10 cellular contexts compared by ENCODE assay signal in genomic region chr4:186570193-186570996, GRCh38. TPM values are rescaled to one million over a fixed set of nuclear protein-coding genes. Genes with fewer than 3 reads are reported as not detected.
A peak's percentile ranks its signal among the peaks of the same experiment; 100 is the strongest.
DNase-seq lines count a peak whose midpoint lies in the region; ATAC-seq and TF ChIP-seq lines count a peak whose summit lies in the region.
"Had no signal": no experiment of that assay in that cellular context is flagged by ENCODE, and none has a peak within 500 bp of the region (broad histone marks: within the 10 kb centered on the region; RNA-seq: fewer than 3 reads in every experiment).

No MANE protein-coding gene starts in this region.

- POLR2A ChIA-PET in GM10248 (lab: Yijun Ruan, JAX), result no interaction called here

- H3K4me3 Mint-ChIP-seq in nephron progenitor cell, result no peak overlapping the region

- TF ChIP-seq CTCF in esophagus muscularis mucosa (IDR thresholded peaks at IDR 0.05) (no peak), nephron progenitor cell (IDR thresholded peaks at IDR 0.05) (no peak), GM10248 (IDR thresholded peaks at IDR 0.05; ENCODE audit: control extremely low read depth, extremely low read depth, low read depth, missing control alignments) (no peak)

- WGBS in esophagus muscularis mucosa, result 32% methylated on average over 18 of the region's 23 CpGs

- no peaks in the 10 kb centered on the region for H3K36me3 Mint-ChIP-seq in nephron progenitor cell (ENCODE audit: low read depth)

- H3K27ac Mint-ChIP-seq in nephron progenitor cell, result peak overlapping the region; percentile 76

- no peak for TF ChIP-seq POLR2A in esophagus muscularis mucosa (IDR thresholded peaks at IDR 0.05; ENCODE audit: low read depth)

- peaks cover 22% of the 10 kb centered on the region for H3K4me1 Mint-ChIP-seq in nephron progenitor cell

- H3K36me3 ChIP-seq in esophagus muscularis mucosa, result no peaks in the 10 kb centered on the region
- H3K36me3 ChIP-seq: BLaER1 treated with 17β-estradiol and CSF1 and Interleukin-3, amounts not matched to agents 10 nM and 100 nM; SJCRH30 had no signal

- H3K9me3 ChIP-seq in esophagus muscularis mucosa, result no peaks in the 10 kb centered on the region
- H3K9me3 ChIP-seq: BLaER1 treated with 17β-estradiol and CSF1 and Interleukin-3, amounts not matched to agents 10 nM and 100 nM; SJCRH30 had no signal

- H3K4me1 ChIP-seq in esophagus muscularis mucosa, result peaks cover 0 to 12% (median 6%) of the 10 kb centered on the region in 4 donors
- H3K4me1 ChIP-seq: BLaER1 treated with 17β-estradiol and CSF1 and Interleukin-3, amounts not matched to agents 10 nM and 100 nM; SJCRH30 had no signal

- DNase-seq in A172 (ENCODE audit: low spot score), result peak; percentile 23
- peak; percentile 45 for DNase-seq in M059J (ENCODE audit: low read depth)
- no peak for DNase-seq in esophagus muscularis mucosa (ENCODE audit: extremely low spot score)
- DNase-seq in nephron progenitor cell, result peak; percentile 12
- no peak for DNase-seq in GM10248 (ENCODE audit: extremely low spot score)
- no peak for DNase-seq in activated CD4-positive, alpha-beta T cell treated with anti-CD3 and anti-CD28 coated beads for 1 hour
- DNase-seq in left lobe of liver (ENCODE audit: low spot score), result no peak
- DNase-seq in ureter (ENCODE audit: low spot score), result no peak
- DNase-seq: SJCRH30 had no signal

- intact Hi-C loops in esophagus muscularis mucosa (cut with DNase I), result no loop called here

- CTCF ChIA-PET in GM10248 (lab: Yijun Ruan, JAX), result interaction anchor here (2.4 kb wide), 1 partner anchor 17 kb away, joined by 8 read pairs; no protein-coding TSS in a partner anchor

- peaks cover 0 to 4% (median 0%) of the 10 kb centered on the region in 4 donors for H3K27me3 ChIP-seq in esophagus muscularis mucosa
- H3K27me3 ChIP-seq: BLaER1 treated with 17β-estradiol and CSF1 and Interleukin-3, amounts not matched to agents 10 nM and 100 nM; SJCRH30 had no signal

- peak overlapping the region; percentile 26 to 40 (median 32) for H3K4me3 ChIP-seq in esophagus muscularis mucosa
- H3K4me3 ChIP-seq: BLaER1 treated with 17β-estradiol and CSF1 and Interleukin-3, amounts not matched to agents 10 nM and 100 nM; SJCRH30 had no signal

- H3K9me3 Mint-ChIP-seq in nephron progenitor cell, result no peaks in the 10 kb centered on the region

- H3K27me3 Mint-ChIP-seq in nephron progenitor cell (ENCODE audit: low read depth, poor library complexity), result peaks cover 6% of the 10 kb centered on the region

- no peak for TF ChIP-seq EP300 in esophagus muscularis mucosa (IDR thresholded peaks at IDR 0.05)

- no peak overlapping the region for H3K27ac ChIP-seq in esophagus muscularis mucosa (replicated peaks in 1 of 4)
- H3K27ac ChIP-seq: BLaER1 treated with 17β-estradiol and CSF1 and Interleukin-3, amounts not matched to agents 10 nM and 100 nM; SJCRH30 had no signal

- no peak for ATAC-seq in left lobe of liver

RNA-seq across cellular contexts. Expression of gene MTNR1A, which starts 15.0 kb away (rescaled TPM):
- total RNA-seq in A172 (2014; rRNA removed; shearing (Covaris generic)), result not detected in 2 replicates
- not detected in 2 replicates for total RNA-seq in M059J (2014; rRNA removed; shearing (Covaris generic))
- not detected for total RNA-seq in esophagus muscularis mucosa
- total RNA-seq in left lobe of liver, result not detected
- total RNA-seq in ureter, result not detected
- total RNA-seq: SJCRH30 had no signal

Comparison
In these comparisons a context has a peak if more than half of its experiments do, and no peak if none do; other contexts are left out.
1. DNase-seq: peak in A172 (single experiment), M059J (single experiment) and nephron progenitor cell (single experiment); none in esophagus muscularis mucosa (single experiment), GM10248 (single experiment), activated CD4-positive, alpha-beta T cell treated with anti-CD3 and anti-CD28 coated beads for 1 hour (single experiment), left lobe of liver (single experiment) and ureter (single experiment).